In the genomic region with DNA sequence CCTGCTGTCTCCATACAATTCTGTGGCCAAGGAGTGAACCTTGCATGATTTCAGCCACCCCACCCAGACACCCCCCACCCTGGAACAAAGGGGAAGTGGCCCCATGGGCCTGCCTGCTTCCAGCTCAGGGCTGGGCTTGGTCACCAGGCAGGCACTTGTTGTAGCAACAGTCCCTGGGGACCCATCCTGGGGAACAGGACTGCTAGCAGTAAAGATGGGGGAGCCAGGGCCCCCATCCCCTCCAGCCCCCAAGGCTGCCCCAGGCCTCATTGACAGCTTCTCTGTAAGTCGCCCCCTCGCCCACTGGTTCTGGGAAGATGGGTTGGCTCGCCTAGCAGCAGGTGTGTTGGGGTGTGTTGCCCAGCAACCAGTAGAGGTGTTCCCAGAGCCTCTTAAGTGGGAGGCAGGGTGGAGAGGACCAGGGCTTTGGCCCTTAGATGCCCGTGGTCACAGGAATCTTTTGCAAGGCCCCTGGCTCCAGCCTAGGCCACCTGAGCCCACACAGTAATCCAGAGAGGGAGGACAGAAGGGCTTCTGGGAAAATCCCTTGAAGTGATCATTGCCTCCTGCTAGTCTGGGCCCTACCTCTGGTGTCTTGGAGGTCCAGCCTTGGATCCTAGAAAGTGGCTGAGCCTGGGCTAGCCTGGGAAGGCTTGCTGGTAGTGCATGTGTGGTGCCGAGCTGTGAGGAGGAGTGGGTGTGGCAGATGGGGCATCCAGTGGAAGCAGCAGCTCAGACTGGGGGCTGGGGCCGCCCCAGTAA, we compare ENCODE assay signal across 11 cellular contexts. TPM values are rescaled to one million over a fixed set of nuclear protein-coding genes. Genes with fewer than 3 reads are reported as not detected.
DNase-seq lines count a peak whose midpoint lies in the region; ATAC-seq and TF ChIP-seq lines count a peak whose summit lies in the region.
"Had no signal": no experiment of that assay in that cellular context is flagged by ENCODE, and none has a peak within 500 bp of the region (broad histone marks: within the 10 kb centered on the region; RNA-seq: fewer than 3 reads in every experiment).

No MANE protein-coding gene starts in this region.

- H3K4me1 ChIP-seq in skeletal muscle satellite cell (ENCODE audit: control insufficient read depth, insufficient read depth, low read length): peaks cover 28% of the 10 kb centered on the region

- peak; percentile 39 for DNase-seq in HS-27A (ENCODE audit: low read depth)
- DNase-seq in NCI-H2171 treated with DMSO at 0.1 percent for 48 hours (lab: John Stamatoyannopoulos, UW): peak; percentile 57
- DNase-seq in endothelial cell (ENCODE audit: low spot score): no peak
- DNase-seq in WTC11 (ENCODE audit: low spot score): no peak
- DNase-seq in nephron progenitor cell: no peak
- DNase-seq in activated CD4-positive, CD25-positive, alpha-beta regulatory T cell (lab: John Stamatoyannopoulos, UW): no peak
- no peak for DNase-seq in GM20000 (ENCODE audit: low spot score)
- DNase-seq: effector memory CD4-positive, alpha-beta T cell; mammary epithelial cell had no signal

- POLR2A ChIA-PET in WTC11 (lab: Charles Lee): interaction anchor here (1.2 kb wide), 1 partner anchor 85 kb away, joined by 3 read pairs; no protein-coding TSS in a partner anchor

- H3K4me1 Mint-ChIP-seq in endothelial cell (ENCODE audit: unreplicated experiment): peaks cover 46% of the 10 kb centered on the region
- peaks cover 51% of the 10 kb centered on the region for H3K4me1 Mint-ChIP-seq in WTC11
- H3K4me1 Mint-ChIP-seq in nephron progenitor cell: peaks cover 55% of the 10 kb centered on the region

- H3K36me3 ChIP-seq in skeletal muscle satellite cell (ENCODE audit: insufficient read depth, low read length): no peaks in the 10 kb centered on the region

- H3K4me2 ChIP-seq in skeletal muscle satellite cell (ENCODE audit: low read length): peak overlapping the region; percentile 73
- H3K4me2 ChIP-seq: PC-9 had no signal

- H3K9me3 ChIP-seq in skeletal muscle satellite cell (replicated peaks; ENCODE audit: low read length): no peaks in the 10 kb centered on the region

- H3K9me3 Mint-ChIP-seq in endothelial cell (ENCODE audit: unreplicated experiment): no peaks in the 10 kb centered on the region
- no peaks in the 10 kb centered on the region for H3K9me3 Mint-ChIP-seq in WTC11
- H3K9me3 Mint-ChIP-seq in nephron progenitor cell: no peaks in the 10 kb centered on the region

- H3K27ac Mint-ChIP-seq in endothelial cell (ENCODE audit: unreplicated experiment) (peak overlapping the region; percentile 91), WTC11 (no peak overlapping the region), nephron progenitor cell (no peak overlapping the region)

- H3K36me3 Mint-ChIP-seq in endothelial cell (ENCODE audit: low read depth, unreplicated experiment): no peaks in the 10 kb centered on the region
- no peaks in the 10 kb centered on the region for H3K36me3 Mint-ChIP-seq in WTC11
- no peaks in the 10 kb centered on the region for H3K36me3 Mint-ChIP-seq in nephron progenitor cell (ENCODE audit: low read depth)

- peaks cover 8% of the 10 kb centered on the region for H3K27me3 Mint-ChIP-seq in endothelial cell (ENCODE audit: unreplicated experiment)
- H3K27me3 Mint-ChIP-seq in WTC11 (ENCODE audit: low read depth): no peaks in the 10 kb centered on the region; the same call in 1 of the 2 replicates
- peaks cover 16% of the 10 kb centered on the region for H3K27me3 Mint-ChIP-seq in nephron progenitor cell (ENCODE audit: low read depth, poor library complexity)

- ATAC-seq in WTC11: no peak

- no peak overlapping the region for H3K4me3 ChIP-seq in skeletal muscle satellite cell (ENCODE audit: low read length)
- H3K4me3 ChIP-seq: PC-9 had no signal

- peak overlapping the region; percentile 32 for H3K9ac ChIP-seq in skeletal muscle satellite cell (ENCODE audit: low read depth, low read length)

- no peak for TF ChIP-seq CTCF in endothelial cell (IDR thresholded peaks at IDR 0.05; ENCODE audit: unreplicated experiment)
- no peak for TF ChIP-seq CTCF in WTC11 (IDR thresholded peaks at IDR 0.05)
- no peak for TF ChIP-seq CTCF in nephron progenitor cell (IDR thresholded peaks at IDR 0.05)
- no peak for TF ChIP-seq CTCF in GM20000 (IDR thresholded peaks at IDR 0.05; ENCODE audit: extremely low read depth, missing control alignments)

- no peak overlapping the region for H3K4me3 Mint-ChIP-seq in endothelial cell (ENCODE audit: unreplicated experiment)
- no peak overlapping the region for H3K4me3 Mint-ChIP-seq in WTC11
- H3K4me3 Mint-ChIP-seq in nephron progenitor cell: no peak overlapping the region

- no peaks in the 10 kb centered on the region for H3K27me3 ChIP-seq in skeletal muscle satellite cell (ENCODE audit: control insufficient read depth, insufficient read depth, low read length)

- CTCF ChIA-PET in WTC11 (lab: Charles Lee): interaction anchor here (0.7 to 17.1 kb wide), 9 partner anchors 9 to 270 kb away, joined by 3 to 347 read pairs (median 5); a partner anchor contains a TSS

TF ChIP-seq in WTC11, 78 proteins besides CTCF, POLR2A, EP300 and RAD21 (continues in another document):
- TF ChIP-seq, protein P1, sequence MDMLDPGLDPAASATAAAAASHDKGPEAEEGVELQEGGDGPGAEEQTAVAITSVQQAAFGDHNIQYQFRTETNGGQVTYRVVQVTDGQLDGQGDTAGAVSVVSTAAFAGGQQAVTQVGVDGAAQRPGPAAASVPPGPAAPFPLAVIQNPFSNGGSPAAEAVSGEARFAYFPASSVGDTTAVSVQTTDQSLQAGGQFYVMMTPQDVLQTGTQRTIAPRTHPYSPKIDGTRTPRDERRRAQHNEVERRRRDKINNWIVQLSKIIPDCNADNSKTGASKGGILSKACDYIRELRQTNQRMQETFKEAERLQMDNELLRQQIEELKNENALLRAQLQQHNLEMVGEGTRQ (CRISPR knock-in tag; IDR thresholded peaks at IDR 0.05): no peak
- TF ChIP-seq NFATC4 (CRISPR knock-in tag; IDR thresholded peaks at IDR 0.05): no peak
- TF ChIP-seq NFE2L1 (CRISPR knock-in tag; IDR thresholded peaks at IDR 0.05): no peak
- no peak for TF ChIP-seq ELF4 (CRISPR knock-in tag; IDR thresholded peaks at IDR 0.05; ENCODE audit: low read depth)
- TF ChIP-seq, protein P2, sequence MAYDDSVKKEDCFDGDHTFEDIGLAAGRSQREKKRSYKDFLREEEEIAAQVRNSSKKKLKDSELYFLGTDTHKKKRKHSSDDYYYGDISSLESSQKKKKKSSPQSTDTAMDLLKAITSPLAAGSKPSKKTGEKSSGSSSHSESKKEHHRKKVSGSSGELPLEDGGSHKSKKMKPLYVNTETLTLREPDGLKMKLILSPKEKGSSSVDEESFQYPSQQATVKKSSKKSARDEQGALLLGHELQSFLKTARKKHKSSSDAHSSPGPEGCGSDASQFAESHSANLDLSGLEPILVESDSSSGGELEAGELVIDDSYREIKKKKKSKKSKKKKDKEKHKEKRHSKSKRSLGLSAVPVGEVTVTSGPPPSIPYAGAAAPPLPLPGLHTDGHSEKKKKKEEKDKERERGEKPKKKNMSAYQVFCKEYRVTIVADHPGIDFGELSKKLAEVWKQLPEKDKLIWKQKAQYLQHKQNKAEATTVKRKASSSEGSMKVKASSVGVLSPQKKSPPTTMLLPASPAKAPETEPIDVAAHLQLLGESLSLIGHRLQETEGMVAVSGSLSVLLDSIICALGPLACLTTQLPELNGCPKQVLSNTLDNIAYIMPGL (CRISPR knock-in tag; IDR thresholded peaks at IDR 0.05): no peak
- TF ChIP-seq, protein P3, sequence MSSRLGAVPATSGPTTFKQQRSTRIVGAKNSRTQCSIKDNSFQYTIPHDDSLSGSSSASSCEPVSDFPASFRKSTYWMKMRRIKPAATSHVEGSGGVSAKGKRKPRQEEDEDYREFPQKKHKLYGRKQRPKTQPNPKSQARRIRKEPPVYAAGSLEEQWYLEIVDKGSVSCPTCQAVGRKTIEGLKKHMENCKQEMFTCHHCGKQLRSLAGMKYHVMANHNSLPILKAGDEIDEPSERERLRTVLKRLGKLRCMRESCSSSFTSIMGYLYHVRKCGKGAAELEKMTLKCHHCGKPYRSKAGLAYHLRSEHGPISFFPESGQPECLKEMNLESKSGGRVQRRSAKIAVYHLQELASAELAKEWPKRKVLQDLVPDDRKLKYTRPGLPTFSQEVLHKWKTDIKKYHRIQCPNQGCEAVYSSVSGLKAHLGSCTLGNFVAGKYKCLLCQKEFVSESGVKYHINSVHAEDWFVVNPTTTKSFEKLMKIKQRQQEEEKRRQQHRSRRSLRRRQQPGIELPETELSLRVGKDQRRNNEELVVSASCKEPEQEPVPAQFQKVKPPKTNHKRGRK (CRISPR knock-in tag; IDR thresholded peaks at IDR 0.05; ENCODE audit: borderline replicate concordance): no peak
- TF ChIP-seq, protein P4, sequence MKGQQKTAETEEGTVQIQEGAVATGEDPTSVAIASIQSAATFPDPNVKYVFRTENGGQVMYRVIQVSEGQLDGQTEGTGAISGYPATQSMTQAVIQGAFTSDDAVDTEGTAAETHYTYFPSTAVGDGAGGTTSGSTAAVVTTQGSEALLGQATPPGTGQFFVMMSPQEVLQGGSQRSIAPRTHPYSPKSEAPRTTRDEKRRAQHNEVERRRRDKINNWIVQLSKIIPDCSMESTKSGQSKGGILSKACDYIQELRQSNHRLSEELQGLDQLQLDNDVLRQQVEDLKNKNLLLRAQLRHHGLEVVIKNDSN (CRISPR knock-in tag; IDR thresholded peaks at IDR 0.05): no peak

RNA-seq across cellular contexts. Expression of a gene that starts 48.9 kb away (rescaled TPM):
- total RNA-seq in endothelial cell (ENCODE audit: unreplicated experiment): 0.82 TPM
- total RNA-seq in skeletal muscle satellite cell (2012; rRNA removed): 0.87 and 1.3 TPM in 2 replicates
- 3.4 to 4.1 TPM (median 3.8 TPM) in 3 replicates for total RNA-seq in WTC11 (2021)

Comparison
In these comparisons a context has a peak if more than half of its experiments do, and no peak if none do; other contexts are left out.
1. DNase-seq: peak in HS-27A (single experiment) and NCI-H2171 treated with DMSO at 0.1 percent for 48 hours (single experiment); none in endothelial cell (single experiment), WTC11 (single experiment), nephron progenitor cell (single experiment), activated CD4-positive, CD25-positive, alpha-beta regulatory T cell (0 of 4) and GM20000 (single experiment).